In the genomic region with DNA sequence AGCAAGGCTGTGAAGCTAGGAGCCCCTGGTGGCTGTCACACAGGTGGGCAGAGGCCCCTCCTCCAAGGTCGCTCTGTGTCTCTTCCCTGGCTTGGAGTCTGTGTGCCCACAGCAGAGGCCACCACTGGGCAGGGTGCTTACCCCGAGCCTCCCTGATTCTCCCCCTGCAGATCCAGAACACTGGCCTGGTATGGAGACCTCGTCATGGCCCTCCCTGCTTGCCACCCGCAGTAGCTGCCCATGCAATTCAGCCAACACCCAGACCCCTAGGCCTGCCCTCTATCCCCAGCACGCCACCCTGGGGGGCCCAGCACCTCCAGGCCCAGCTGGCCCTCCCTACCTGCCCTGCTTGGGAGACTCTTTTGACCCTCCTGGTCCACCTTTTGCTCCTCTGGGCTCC, we compare ENCODE assay signal across 16 cellular contexts. TPM values are rescaled to one million over a fixed set of nuclear protein-coding genes. Genes with fewer than 3 reads are reported as not detected.
DNase-seq lines count a peak whose midpoint lies in the region; ATAC-seq and TF ChIP-seq lines count a peak whose summit lies in the region.
"Had no signal": no experiment of that assay in that cellular context is flagged by ENCODE, and none has a peak within 500 bp of the region (broad histone marks: within the 10 kb centered on the region; RNA-seq: fewer than 3 reads in every experiment).

No MANE protein-coding gene starts in this region.

- H2BK20ac ChIP-seq in IMR-90 (ENCODE audit: low read depth, low read length), result no peak overlapping the region

- no peak overlapping the region for H3K4me2 ChIP-seq in IMR-90 (ENCODE audit: low read depth, low read length)

- H4K20me1 ChIP-seq in IMR-90 (ENCODE audit: insufficient read depth, low read length), result no peaks in the 10 kb centered on the region

- H2BK15ac ChIP-seq in IMR-90 (ENCODE audit: low read depth, low read length), result no peak overlapping the region

- no peak overlapping the region for H3K23ac ChIP-seq in IMR-90 (ENCODE audit: low read depth, low read length)

- H3K27me3 Mint-ChIP-seq in activated naive CD8-positive, alpha-beta T cell, result no peaks in the 10 kb centered on the region
- no peaks in the 10 kb centered on the region for H3K27me3 Mint-ChIP-seq in activated naive CD8-positive, alpha-beta T cell treated with anti-CD3 and anti-CD28 coated beads for 36 hours
- no peaks in the 10 kb centered on the region for H3K27me3 Mint-ChIP-seq in dendritic cell treated with granulocyte-macrophage colony-stimulating factor and Interleukin-4, amounts not matched to agents 40 ng/mL and 50 ng/mL, for 4 days
- H3K27me3 Mint-ChIP-seq in nephron progenitor cell (ENCODE audit: low read depth, poor library complexity), result peaks cover 6% of the 10 kb centered on the region
- H3K27me3 Mint-ChIP-seq: CD4-positive, alpha-beta memory T cell had no signal

- H3K36me3 Mint-ChIP-seq in activated naive CD8-positive, alpha-beta T cell, result no peaks in the 10 kb centered on the region
- H3K36me3 Mint-ChIP-seq in activated naive CD8-positive, alpha-beta T cell treated with anti-CD3 and anti-CD28 coated beads for 36 hours, result no peaks in the 10 kb centered on the region
- peaks cover 7% of the 10 kb centered on the region for H3K36me3 Mint-ChIP-seq in dendritic cell treated with granulocyte-macrophage colony-stimulating factor and Interleukin-4, amounts not matched to agents 40 ng/mL and 50 ng/mL, for 4 days (ENCODE audit: low read depth)
- no peaks in the 10 kb centered on the region for H3K36me3 Mint-ChIP-seq in nephron progenitor cell (ENCODE audit: low read depth)
- H3K36me3 Mint-ChIP-seq: CD4-positive, alpha-beta memory T cell had no signal

- no peak overlapping the region for H3K18ac ChIP-seq in IMR-90 (ENCODE audit: low read depth, low read length)

- no peaks in the 10 kb centered on the region for H3K4me1 Mint-ChIP-seq in activated naive CD8-positive, alpha-beta T cell (ENCODE audit: low read depth)
- H3K4me1 Mint-ChIP-seq in activated naive CD8-positive, alpha-beta T cell treated with anti-CD3 and anti-CD28 coated beads for 36 hours, result no peaks in the 10 kb centered on the region
- H3K4me1 Mint-ChIP-seq in dendritic cell treated with granulocyte-macrophage colony-stimulating factor and Interleukin-4, amounts not matched to agents 40 ng/mL and 50 ng/mL, for 4 days (ENCODE audit: low read depth), result peaks cover 41% of the 10 kb centered on the region
- peaks cover 41% of the 10 kb centered on the region for H3K4me1 Mint-ChIP-seq in nephron progenitor cell
- H3K4me1 Mint-ChIP-seq: CD4-positive, alpha-beta memory T cell had no signal

- ATAC-seq in IMR-90 (ENCODE audit: low read depth) (no peak), sciatic nerve (peak; percentile 8), upper lobe of left lung (ENCODE audit: low FRiP score in 2 of 2) (no peak)

- H2BK5ac ChIP-seq in IMR-90 (ENCODE audit: low read depth, low read length, poor library complexity, severe bottlenecking), result no peak overlapping the region

- H3K36me3 ChIP-seq in IMR-90 (ENCODE audit: control insufficient read depth, insufficient read depth, low read length), result peaks cover 2% of the 10 kb centered on the region; the same call in 1 of the 2 replicates
- H3K36me3 ChIP-seq in upper lobe of left lung, result peaks cover 0 to 17% (median 8%) of the 10 kb centered on the region in 4 donors

- dilution Hi-C loops in IMR-90 (cut with HindIII; ENCODE audit: low sequenced_read_pairs, unreplicated experiment), result no loop called here

- intact Hi-C loops in IMR-90 (cut with micrococcal nuclease), result no loop called here
- intact Hi-C loops in dendritic cell treated with granulocyte-macrophage colony-stimulating factor and Interleukin-4, amounts not matched to agents 40 ng/mL and 50 ng/mL, for 4 days (cut with micrococcal nuclease), result no loop called here
- intact Hi-C loops in sciatic nerve (cut with DNase I), result no loop called here

- TF ChIP-seq RAD21 in IMR-90 (IDR thresholded peaks at IDR 0.05; ENCODE audit: low read length), result no peak

- H2AK5ac ChIP-seq in IMR-90 (ENCODE audit: low read depth, low read length), result no peak overlapping the region

- H3K27ac ChIP-seq in IMR-90 (ENCODE audit: insufficient read depth, low read length) (no peak overlapping the region), upper lobe of left lung (no peak overlapping the region)

- H2BK120ac ChIP-seq in IMR-90 (ENCODE audit: low read depth, low read length), result no peak overlapping the region

- no peak overlapping the region for H3K56ac ChIP-seq in IMR-90 (ENCODE audit: extremely low read depth, insufficient read depth, low read length)

- 100% methylated on average over 2 of the region's 5 CpGs; no CpG with 5 or more reads in 1 of the 2 experiments for WGBS in IMR-90 (ENCODE audit: extremely low coverage in 2 of 2, insufficient read length in 1 of 2), 2 experiments
- 96 to 97% methylated on average over 4 to 5 of the region's 5 CpGs for WGBS in upper lobe of left lung, 2 donors

- H3K9me3 ChIP-seq in IMR-90 (ENCODE audit: control insufficient read depth, insufficient read depth, low read length) (no peaks in the 10 kb centered on the region), upper lobe of left lung (no peaks in the 10 kb centered on the region)

- H3K4me1 ChIP-seq in IMR-90 (ENCODE audit: control insufficient read depth, insufficient read depth, low read length) (peaks cover 2% of the 10 kb centered on the region; the same call in 1 of the 2 replicates), upper lobe of left lung (no peaks in the 10 kb centered on the region)

- no peak overlapping the region for H3K4me3 Mint-ChIP-seq in activated naive CD8-positive, alpha-beta T cell
- no peak overlapping the region for H3K4me3 Mint-ChIP-seq in activated naive CD8-positive, alpha-beta T cell treated with anti-CD3 and anti-CD28 coated beads for 36 hours
- H3K4me3 Mint-ChIP-seq in dendritic cell treated with granulocyte-macrophage colony-stimulating factor and Interleukin-4, amounts not matched to agents 40 ng/mL and 50 ng/mL, for 4 days, result no peak overlapping the region
- no peak overlapping the region for H3K4me3 Mint-ChIP-seq in nephron progenitor cell
- H3K4me3 Mint-ChIP-seq: CD4-positive, alpha-beta memory T cell had no signal

- no peaks in the 10 kb centered on the region for H3K9me3 Mint-ChIP-seq in activated naive CD8-positive, alpha-beta T cell (ENCODE audit: low read depth)
- H3K9me3 Mint-ChIP-seq in activated naive CD8-positive, alpha-beta T cell treated with anti-CD3 and anti-CD28 coated beads for 36 hours, result no peaks in the 10 kb centered on the region
- no peaks in the 10 kb centered on the region for H3K9me3 Mint-ChIP-seq in dendritic cell treated with granulocyte-macrophage colony-stimulating factor and Interleukin-4, amounts not matched to agents 40 ng/mL and 50 ng/mL, for 4 days
- no peaks in the 10 kb centered on the region for H3K9me3 Mint-ChIP-seq in nephron progenitor cell
- H3K9me3 Mint-ChIP-seq: CD4-positive, alpha-beta memory T cell had no signal

- no peak overlapping the region for H4K8ac ChIP-seq in IMR-90 (ENCODE audit: low read depth in 2 of 2, low read length in 2 of 2)

- H3K4me3 ChIP-seq in IMR-90 (ENCODE audit: insufficient read depth, low read depth, low read length) (no peak overlapping the region), upper lobe of left lung (no peak overlapping the region)

- BruUV-seq in IMR-90 (replicated peaks; lab: Mats Ljungman, UMichigan), result no TSS peak

- TF ChIP-seq CTCF in IMR-90 (conservative IDR thresholded peaks at IDR 0.05; ENCODE audit: low read depth, low read length) (no peak), upper lobe of left lung (IDR thresholded peaks at IDR 0.05) (no peak), nephron progenitor cell (IDR thresholded peaks at IDR 0.05) (no peak)

- no peak overlapping the region for H3K4ac ChIP-seq in IMR-90 (ENCODE audit: low read depth, low read length)

- DNase-seq in activated naive CD8-positive, alpha-beta T cell treated with anti-CD3 and anti-CD28 coated beads for 36 hours, result no peak
- DNase-seq in IMR-90 (no peak), sciatic nerve (ENCODE audit: low spot score) (no peak), upper lobe of left lung (no peak), NCI-H1092 (lab: John Stamatoyannopoulos, UW) (no peak), nephron progenitor cell (no peak)
- DNase-seq: 8988T; AML-193; C1 segment of cervical spinal cord; CD4-positive, alpha-beta memory T cell; DMS79 had no signal

- H3K14ac ChIP-seq in IMR-90 (replicated peaks; ENCODE audit: low read depth, low read length), result no peak overlapping the region

- CTCF ChIA-PET in IMR-90 (lab: Yijun Ruan, JAX), result no interaction called here

- H3K79me1 ChIP-seq in IMR-90 (ENCODE audit: low read depth in 1 of 2, low read length in 2 of 2), result no peaks in the 10 kb centered on the region

- H3K9ac ChIP-seq in IMR-90 (ENCODE audit: low read depth, low read length), result no peak overlapping the region

- no peak for TF ChIP-seq EP300 in upper lobe of left lung (IDR thresholded peaks at IDR 0.05)

- no peak overlapping the region for H2AFZ ChIP-seq in IMR-90 (replicated peaks; ENCODE audit: low read length, poor library complexity)

- H3K9me1 ChIP-seq in IMR-90 (ENCODE audit: insufficient read depth, low read length), result peaks cover under 1% of the 10 kb centered on the region; the same call in 1 of the 2 replicates

- peak overlapping the region; percentile 50 for H2AK9ac ChIP-seq in IMR-90 (replicated peaks; ENCODE audit: low read depth, low read length, poor library complexity)

- POLR2A ChIA-PET in IMR-90 (lab: Charles Lee; ENCODE audit: unreplicated experiment), result no interaction called here

- no peak overlapping the region for H4K91ac ChIP-seq in IMR-90 (ENCODE audit: insufficient read depth, low read depth, low read length)

- H4K5ac ChIP-seq in IMR-90 (ENCODE audit: low read depth, low read length), result no peak overlapping the region

- TF ChIP-seq POLR2A in IMR-90 (IDR thresholded peaks at IDR 0.05; ENCODE audit: low read depth, low read length) (no peak), upper lobe of left lung (IDR thresholded peaks at IDR 0.05) (no peak)

- in situ Hi-C loops in IMR-90 (cut with MboI; ENCODE audit: low sequenced_read_pairs), result no loop called here

- H3K27ac Mint-ChIP-seq in activated naive CD8-positive, alpha-beta T cell, result peak overlapping the region; percentile 10
- no peak overlapping the region for H3K27ac Mint-ChIP-seq in activated naive CD8-positive, alpha-beta T cell treated with anti-CD3 and anti-CD28 coated beads for 36 hours
- peak overlapping the region; percentile 57 for H3K27ac Mint-ChIP-seq in dendritic cell treated with granulocyte-macrophage colony-stimulating factor and Interleukin-4, amounts not matched to agents 40 ng/mL and 50 ng/mL, for 4 days
- no peak overlapping the region for H3K27ac Mint-ChIP-seq in nephron progenitor cell

- H3K27me3 ChIP-seq in IMR-90 (ENCODE audit: control insufficient read depth, insufficient read depth, low read length), result no peaks in the 10 kb centered on the region
- no peaks in the 10 kb centered on the region for H3K27me3 ChIP-seq in upper lobe of left lung

RNA-seq across cellular contexts. Expression of gene RHO, which starts 5.5 kb away (rescaled TPM):
- total RNA-seq in activated naive CD8-positive, alpha-beta T cell treated with anti-CD3 and anti-CD28 coated beads for 36 hours, result not detected
- total RNA-seq in IMR-90 (2012; rRNA removed) (not detected in 2 replicates), sciatic nerve (not detected), upper lobe of left lung (not detected)
- not detected in 2 replicates for polyA plus RNA-seq in IMR-90 (2012; rRNA removed)
- not detected in 2 replicates for polyA plus RNA-seq in IMR-90 (2012; cell fraction: cytosol; rRNA removed)
- polyA plus RNA-seq in IMR-90 (2012; cell fraction: nucleus; rRNA removed; ENCODE audit: low replicate concordance), result 0.03 TPM in 1 of 2 replicates, not detected in the other
- total RNA-seq: CD4-positive, alpha-beta memory T cell; G401; H1; HT-29 had no signal
- polyA plus RNA-seq: CD4-positive, alpha-beta memory T cell; H1 had no signal

RNA-seq across cellular contexts. Expression of gene H1-8, which starts 20.0 kb away (rescaled TPM):
- total RNA-seq in activated naive CD8-positive, alpha-beta T cell treated with anti-CD3 and anti-CD28 coated beads for 36 hours, result not detected
- total RNA-seq in IMR-90 (2012; rRNA removed) (not detected in 2 replicates), sciatic nerve (not detected), upper lobe of left lung (not detected)
- polyA plus RNA-seq in IMR-90 (2012; rRNA removed), result not detected in 2 replicates
- polyA plus RNA-seq in IMR-90 (2012; cell fraction: cytosol; rRNA removed), result not detected in 2 replicates
- polyA plus RNA-seq in IMR-90 (2012; cell fraction: nucleus; rRNA removed; ENCODE audit: low replicate concordance), result not detected in 2 replicates
- total RNA-seq: CD4-positive, alpha-beta memory T cell; G401; H1; HT-29 had no signal
- polyA plus RNA-seq: CD4-positive, alpha-beta memory T cell; H1 had no signal

Comparison
In these comparisons a context has a peak if more than half of its experiments do, and no peak if none do; other contexts are left out.
1. H3K27ac Mint-ChIP-seq: peak in activated naive CD8-positive, alpha-beta T cell (single experiment) and dendritic cell treated with granulocyte-macrophage colony-stimulating factor and Interleukin-4, amounts not matched to agents 40 ng/mL and 50 ng/mL, for 4 days (single experiment); none in activated naive CD8-positive, alpha-beta T cell treated with anti-CD3 and anti-CD28 coated beads for 36 hours (single experiment) and nephron progenitor cell (single experiment).